In the genomic region with DNA sequence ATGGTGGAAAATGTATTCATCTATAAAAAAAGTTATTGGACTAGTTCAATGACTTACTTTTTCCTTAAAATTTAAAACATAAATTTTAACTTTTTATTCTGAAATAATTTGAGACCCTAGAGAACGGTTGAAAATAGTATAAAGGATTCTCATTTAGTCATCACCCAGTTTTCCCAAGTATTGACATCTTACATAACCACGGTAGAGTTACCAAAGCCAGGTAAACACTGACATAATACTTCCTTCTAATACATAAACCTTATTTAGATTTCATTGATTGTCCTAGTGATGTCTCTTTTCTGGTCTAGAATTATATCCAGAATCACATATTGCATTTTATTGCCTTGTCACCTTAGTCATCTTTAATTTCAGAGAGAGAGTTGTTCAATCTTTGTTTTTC, we compare ENCODE assay signal across 18 cellular contexts.
"Had no signal": no experiment of that assay in that cellular context is flagged by ENCODE, and none has a peak within 500 bp of the region (broad histone marks: within the 10 kb centered on the region; RNA-seq: fewer than 3 reads in every experiment).

No MANE protein-coding gene starts in this region.

- FAIRE-seq: urothelium cell line had no signal

- H3K9ac ChIP-seq: SK-N-SH had no signal

- H3K27ac ChIP-seq: breast epithelium, colonic mucosa, transverse colon, VCaP had no signal

- H3K4me2 ChIP-seq: SK-N-SH had no signal

- DNase-seq: activated CD4-positive, alpha-beta T cell treated with anti-CD3 and anti-CD28 coated beads, Interleukin-2, amount 50 U/mL, for 1 hour; activated CD4-positive, CD25-positive, alpha-beta regulatory T cell treated with anti-CD3 and anti-CD28 coated beads, Interleukin-2, amount 50 U/mL, for 72 hours; activated gamma-delta T cell treated with Interleukin-2 at 50 U/mL for 16 hours; activated T-cell treated with anti-CD3 and anti-CD28 coated beads, Interleukin-2, amount 50 U/mL, for 1 hour; colonic mucosa; esophagus squamous epithelium; head of caudate nucleus; left ventricle myocardium superior; midbrain; SK-N-SH; stimulated activated CD4-positive, alpha-beta T cell treated with anti-CD3 and anti-CD28 coated beads, Interleukin-4, amount 100 ng/mL, for 24 hours; T-helper 2 cell; transverse colon had no signal

- H3K4me3 ChIP-seq: breast epithelium, colonic mucosa, esophagus squamous epithelium, gastroesophageal sphincter, transverse colon had no signal

- H3K9me3 ChIP-seq: breast epithelium, colonic mucosa, esophagus squamous epithelium, gastroesophageal sphincter, SK-N-SH, transverse colon had no signal

- ATAC-seq: activated naive CD4-positive, alpha-beta T cell treated with anti-CD3 and anti-CD28 coated beads, Interleukin-2, amount 50 U/mL, for 72 hours; gastroesophageal sphincter; left ventricle myocardium superior had no signal

- H3K4me1 ChIP-seq: breast epithelium, colonic mucosa had no signal

- H3K27me3 ChIP-seq: breast epithelium, colonic mucosa, esophagus squamous epithelium, gastroesophageal sphincter, transverse colon had no signal

- H3K36me3 ChIP-seq: breast epithelium, colonic mucosa, esophagus squamous epithelium, gastroesophageal sphincter, transverse colon had no signal
